17 cellular contexts compared by ENCODE assay signal in genomic region chr21:22201669-22202068, GRCh38.
"Had no signal": no experiment of that assay in that cellular context is flagged by ENCODE, and none has a peak within 500 bp of the region (broad histone marks: within the 10 kb centered on the region; RNA-seq: fewer than 3 reads in every experiment).

No MANE protein-coding gene starts in this region.

- H3K4me3 Mint-ChIP-seq: immature natural killer cell; naive thymus-derived CD8-positive, alpha-beta T cell had no signal

- H3K27ac ChIP-seq: esophagus squamous epithelium, gastroesophageal sphincter, neutrophil, right atrium auricular region had no signal

- FAIRE-seq: urothelium cell line had no signal

- H3K4me1 Mint-ChIP-seq: immature natural killer cell; naive thymus-derived CD8-positive, alpha-beta T cell had no signal

- ATAC-seq: gastroesophageal sphincter; left colon; mucosa of descending colon; naive thymus-derived CD8-positive, alpha-beta T cell had no signal

- H3K36me3 ChIP-seq: esophagus squamous epithelium, gastroesophageal sphincter, neutrophil, right atrium auricular region had no signal

- H3K36me3 Mint-ChIP-seq: naive thymus-derived CD8-positive, alpha-beta T cell had no signal

- H3K9me3 ChIP-seq: gastroesophageal sphincter, mucosa of descending colon, neutrophil, right atrium auricular region had no signal

- H3K27me3 Mint-ChIP-seq: naive thymus-derived CD8-positive, alpha-beta T cell had no signal

- DNase-seq: dermis blood vessel endothelial cell; esophagus squamous epithelium; foreskin fibroblast; glutamatergic neuron; immature natural killer cell; left colon; mammary epithelial cell; mucosa of descending colon; naive thymus-derived CD8-positive, alpha-beta T cell; posterior cingulate gyrus; stimulated activated CD4-positive, alpha-beta T cell treated with anti-CD3 and anti-CD28 coated beads, Interleukin-2, amount 100 ng/mL, for 48 hours; stimulated activated naive CD4-positive, alpha-beta T cell treated with Interleukin-2 at 50 U/mL for 16 hours had no signal

- H3K4me1 ChIP-seq: esophagus squamous epithelium, gastroesophageal sphincter, right atrium auricular region had no signal

- H3K27me3 ChIP-seq: esophagus squamous epithelium, gastroesophageal sphincter, neutrophil, right atrium auricular region had no signal

- H3K27ac Mint-ChIP-seq: immature natural killer cell; naive thymus-derived CD8-positive, alpha-beta T cell had no signal

- H3K4me3 ChIP-seq: esophagus squamous epithelium, gastroesophageal sphincter, mucosa of descending colon, right atrium auricular region, smooth muscle cell had no signal
